17 cellular contexts compared by ENCODE assay signal in genomic region chr1:94486990-94487389, GRCh38.
DNase-seq lines count a peak whose midpoint lies in the region; ATAC-seq lines count a peak whose summit lies in the region.
"Had no signal": no experiment of that assay in that cellular context is flagged by ENCODE, and none has a peak within 500 bp of the region (broad histone marks: within the 10 kb centered on the region; RNA-seq: fewer than 3 reads in every experiment).

No MANE protein-coding gene starts in this region.

- H3K36me3 Mint-ChIP-seq in stimulated activated naive B cell treated with anti-CD40 and anti-IgM and Interleukin-4, amounts not matched to agents 10 μg/mL and 1 μg/mL and 100 μg/mL, for 72 hours, result peaks cover 31 to 38% of the 10 kb centered on the region in 2 donors

- H3K27me3 Mint-ChIP-seq in stimulated activated naive B cell treated with anti-CD40 and anti-IgM and Interleukin-4, amounts not matched to agents 10 μg/mL and 1 μg/mL and 100 μg/mL, for 72 hours, result no peaks in the 10 kb centered on the region
- H3K27me3 Mint-ChIP-seq: CD4-positive, alpha-beta memory T cell had no signal

- peak; percentile 36 for DNase-seq in DMS53 (lab: John Stamatoyannopoulos, UW)
- DNase-seq in DMS53 treated with DMSO at 0.1 percent for 48 hours (lab: John Stamatoyannopoulos, UW; ENCODE audit: unreplicated experiment), result no peak
- peak; percentile 66 for DNase-seq in globus pallidus (ENCODE audit: low spot score)
- peak; percentile 77 for DNase-seq in pons (ENCODE audit: low spot score)
- no peak for DNase-seq in stimulated activated naive B cell treated with anti-CD40 and anti-IgM and Interleukin-4, amounts not matched to agents 10 μg/mL and 1 μg/mL and 100 μg/mL, for 72 hours
- no peak for DNase-seq in NCI-H510A treated with DMSO at 0.1 percent for 48 hours (lab: John Stamatoyannopoulos, UW)
- no peak for DNase-seq in NCI-H524 (lab: John Stamatoyannopoulos, UW)
- DNase-seq: AML-193; CD4-positive, alpha-beta memory T cell; DMS153; DND-41; EL; GOT3; H9 had no signal

- ATAC-seq in stimulated activated naive B cell treated with anti-CD40 and anti-IgM and Interleukin-4, amounts not matched to agents 10 μg/mL and 1 μg/mL and 100 μg/mL, for 72 hours (replicated peaks), result no peak
- ATAC-seq: A549, GM12878 had no signal

- H3K4me1 Mint-ChIP-seq in stimulated activated naive B cell treated with anti-CD40 and anti-IgM and Interleukin-4, amounts not matched to agents 10 μg/mL and 1 μg/mL and 100 μg/mL, for 72 hours, result no peaks in the 10 kb centered on the region
- H3K4me1 Mint-ChIP-seq: CD14-positive monocyte; CD4-positive, alpha-beta memory T cell had no signal

- H3K4me3 Mint-ChIP-seq in stimulated activated naive B cell treated with anti-CD40 and anti-IgM and Interleukin-4, amounts not matched to agents 10 μg/mL and 1 μg/mL and 100 μg/mL, for 72 hours, result no peak overlapping the region
- H3K4me3 Mint-ChIP-seq: CD14-positive monocyte; CD4-positive, alpha-beta memory T cell; H9 had no signal

- no peak overlapping the region for H3K27ac Mint-ChIP-seq in stimulated activated naive B cell treated with anti-CD40 and anti-IgM and Interleukin-4, amounts not matched to agents 10 μg/mL and 1 μg/mL and 100 μg/mL, for 72 hours
- H3K27ac Mint-ChIP-seq: CD14-positive monocyte; CD4-positive, alpha-beta memory T cell; H9 had no signal

- H3K9me3 Mint-ChIP-seq in stimulated activated naive B cell treated with anti-CD40 and anti-IgM and Interleukin-4, amounts not matched to agents 10 μg/mL and 1 μg/mL and 100 μg/mL, for 72 hours, result no peaks in the 10 kb centered on the region
- H3K9me3 Mint-ChIP-seq: CD4-positive, alpha-beta memory T cell; H9 had no signal

Comparison
In these comparisons a context has a peak if more than half of its experiments do, and no peak if none do; other contexts are left out.
1. DNase-seq: peak in DMS53 (single experiment), globus pallidus (single experiment) and pons (single experiment); none in DMS53 treated with DMSO at 0.1 percent for 48 hours (single experiment), stimulated activated naive B cell treated with anti-CD40 and anti-IgM and Interleukin-4, amounts not matched to agents 10 μg/mL and 1 μg/mL and 100 μg/mL, for 72 hours (single experiment), NCI-H510A treated with DMSO at 0.1 percent for 48 hours (single experiment) and NCI-H524 (0 of 2).